8 cellular contexts compared by ENCODE assay signal in the genomic region with DNA sequence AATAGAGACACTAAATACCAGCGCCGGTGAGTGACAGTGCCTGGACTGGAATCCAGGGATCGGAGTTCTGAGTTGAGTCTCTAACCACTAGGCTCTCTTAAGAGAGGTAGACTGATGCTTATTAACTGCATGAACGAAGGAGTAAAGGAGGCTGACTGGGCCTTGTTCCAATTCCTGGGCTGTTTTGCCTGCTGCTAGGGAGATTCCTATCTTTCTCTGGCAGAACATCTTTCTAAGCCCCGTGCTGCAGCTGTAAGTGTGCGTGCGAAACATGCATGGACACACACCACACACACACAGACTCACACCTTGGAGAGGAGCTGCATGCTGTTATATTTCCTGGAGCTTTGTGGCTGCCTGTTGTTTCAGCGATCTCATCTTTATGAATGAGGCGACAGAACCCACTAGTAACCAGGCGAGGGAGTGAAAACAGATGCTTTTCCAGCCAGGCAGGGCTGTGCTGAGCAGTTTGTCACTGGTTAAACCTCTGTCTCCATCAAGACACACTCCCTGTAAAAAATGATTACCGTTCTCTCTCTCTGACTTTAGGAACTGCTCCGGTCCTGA.
A peak's percentile ranks its signal among the peaks of the same experiment; 100 is the strongest.
DNase-seq lines count a peak whose midpoint lies in the region; ATAC-seq and TF ChIP-seq lines count a peak whose summit lies in the region.

No MANE protein-coding gene starts in this region.

- peaks cover 0 to 6% of the 10 kb centered on the region in 2 donors for H3K27me3 Mint-ChIP-seq in natural killer cell (ENCODE audit: low read depth in 2 of 2)

- no peaks in the 10 kb centered on the region for H3K27me3 ChIP-seq in Peyer's patch

- peak; percentile 29 for DNase-seq in activated T-cell treated with anti-CD3 and anti-CD28 coated beads for 24 hours (ENCODE audit: low read depth)
- no peak for DNase-seq in activated T-cell treated with anti-CD3 and anti-CD28 coated beads for 4 hours
- no peak for DNase-seq in Peyer's patch
- peak; percentile 62 to 75 for DNase-seq in cardiac fibroblast (ENCODE audit: low read depth in 2 of 2)
- DNase-seq in natural killer cell = peak; percentile 40
- DNase-seq in putamen (ENCODE audit: low spot score) = no peak
- no peak for DNase-seq in GM10248 (ENCODE audit: extremely low spot score)

- no peaks in the 10 kb centered on the region for H3K9me3 ChIP-seq in Peyer's patch

- TF ChIP-seq POLR2A in Peyer's patch (IDR thresholded peaks at IDR 0.05) = no peak

- peaks cover 0 to 32% (median 19%) of the 10 kb centered on the region in 4 donors for H3K4me1 ChIP-seq in Peyer's patch

- no peaks in the 10 kb centered on the region for H3K36me3 ChIP-seq in Peyer's patch

- POLR2A ChIA-PET in GM10248 (lab: Yijun Ruan, JAX) = interaction anchor here (0.6 kb wide), 2 partner anchors 9 to 117 kb away, joined by 3 to 4 read pairs; no protein-coding TSS in a partner anchor

- H3K27ac Mint-ChIP-seq in natural killer cell = peak overlapping the region; percentile 92 to 94

- H3K36me3 Mint-ChIP-seq in natural killer cell = no peaks in the 10 kb centered on the region

- H3K4me3 ChIP-seq in Peyer's patch (no peak overlapping the region), cardiac fibroblast (replicated peaks in 1 of 2; ENCODE audit: low read depth in 2 of 2, low read length in 2 of 2) (no peak overlapping the region)

- intact Hi-C loops in natural killer cell (cut with micrococcal nuclease) = loop anchor here (1.0 to 5.0 kb wide), 4 partner anchors 84 to 196 kb away; no protein-coding TSS in a partner anchor

- H3K9me3 Mint-ChIP-seq in natural killer cell = no peaks in the 10 kb centered on the region

- TF ChIP-seq CTCF in Peyer's patch (IDR thresholded peaks at IDR 0.05) (no peak), cardiac fibroblast (IDR thresholded peaks at IDR 0.05; ENCODE audit: low read depth, low read length) (no peak), natural killer cell (IDR thresholded peaks at IDR 0.05) (no peak), GM10248 (IDR thresholded peaks at IDR 0.05; ENCODE audit: control extremely low read depth, extremely low read depth, low read depth, missing control alignments) (no peak)

- peaks cover 39 to 49% of the 10 kb centered on the region in 2 donors for H3K4me1 Mint-ChIP-seq in natural killer cell

- peak overlapping the region; percentile 51 to 79 (median 72) for H3K27ac ChIP-seq in Peyer's patch

- peak overlapping the region; percentile 74 for H3K4me3 Mint-ChIP-seq in natural killer cell

- ATAC-seq in HG02938 (IDR thresholded peaks at IDR 0.05; ENCODE audit: unreplicated experiment) (peak; percentile 37), natural killer cell (peak; percentile 60 to 74 (median 63))

- CTCF ChIA-PET in GM10248 (lab: Yijun Ruan, JAX) = interaction anchor here (0.7 to 3.4 kb wide), 6 partner anchors 15 to 179 kb away, joined by 3 to 17 read pairs (median 3); no protein-coding TSS in a partner anchor

Comparison
In these comparisons a context has a peak if more than half of its experiments do, and no peak if none do; other contexts are left out.
1. DNase-seq: peak in activated T-cell treated with anti-CD3 and anti-CD28 coated beads for 24 hours (single experiment), cardiac fibroblast (2 of 2) and natural killer cell (single experiment); none in activated T-cell treated with anti-CD3 and anti-CD28 coated beads for 4 hours (single experiment), Peyer's patch (0 of 3), putamen (single experiment) and GM10248 (single experiment).